ENCODE assay signal across 18 cellular contexts in the genomic region with DNA sequence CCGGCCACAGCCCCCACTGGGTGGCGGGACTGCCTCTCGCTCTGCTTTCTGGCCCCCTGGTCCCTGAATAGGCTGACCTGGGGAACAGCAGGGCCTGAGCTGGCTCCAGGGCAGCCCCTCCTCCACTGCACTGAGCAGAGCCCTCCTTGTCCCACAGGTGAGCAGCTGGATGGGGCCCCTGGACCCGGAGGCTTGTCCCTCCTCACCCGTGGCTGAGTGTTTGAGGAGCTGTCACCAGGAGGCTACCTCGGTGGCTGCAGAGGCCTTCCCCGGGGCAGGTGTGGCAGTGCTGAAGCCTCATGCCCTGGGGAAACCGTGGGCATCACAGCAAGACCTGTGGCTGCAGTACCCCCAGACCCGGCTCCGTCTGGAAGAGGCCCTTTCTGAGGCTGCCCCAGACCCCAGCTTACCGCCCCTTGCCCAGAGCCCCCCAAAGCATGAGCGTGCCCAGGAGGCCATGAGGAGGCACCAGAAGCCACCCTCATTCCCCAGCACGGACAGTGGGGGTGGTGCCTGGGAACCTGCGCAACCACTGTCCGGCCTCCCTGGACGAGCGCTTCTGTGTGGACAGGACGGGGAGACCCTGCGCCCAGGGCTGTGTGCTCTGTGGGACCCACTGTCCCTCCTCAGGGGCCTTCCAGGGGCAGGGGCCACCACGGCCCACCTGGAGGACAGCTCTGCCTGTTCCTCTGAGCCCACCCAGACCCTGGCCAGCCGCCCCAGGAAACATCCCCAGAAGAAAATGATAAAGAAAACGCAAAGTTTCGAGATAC. TPM values are rescaled to one million over a fixed set of nuclear protein-coding genes. Genes with fewer than 3 reads are reported as not detected.
"Had no signal": no experiment of that assay in that cellular context is flagged by ENCODE, and none has a peak within 500 bp of the region (broad histone marks: within the 10 kb centered on the region; RNA-seq: fewer than 3 reads in every experiment).

No MANE protein-coding gene starts in this region.

- H3K9me3 ChIP-seq: breast epithelium, esophagus muscularis mucosa, SK-N-SH had no signal

- H3K9ac ChIP-seq: SK-N-SH had no signal

- H3K36me3 Mint-ChIP-seq: activated naive CD4-positive, alpha-beta T cell treated with anti-CD3 and anti-CD28 coated beads, Interleukin-2, amount 50 U/mL, for 72 hours; immature natural killer cell had no signal

- ATAC-seq: activated naive CD4-positive, alpha-beta T cell treated with anti-CD3 and anti-CD28 coated beads, Interleukin-2, amount 50 U/mL, for 72 hours; activated T-helper 17 cell treated with anti-CD3 and anti-CD28 coated beads, Interleukin-2, amount 50 U/mL, for 72 hours; left colon had no signal

- DNase-seq: activated CD4-positive, alpha-beta T cell treated with anti-CD3 and anti-CD28 coated beads for 48 hours; amygdala; immature natural killer cell; SK-N-SH; substantia nigra; T-helper 1 cell; trophoblast cell had no signal

- H3K27ac Mint-ChIP-seq: activated naive CD4-positive, alpha-beta T cell treated with anti-CD3 and anti-CD28 coated beads, Interleukin-2, amount 50 U/mL, for 72 hours; activated T-helper 17 cell treated with anti-CD3 and anti-CD28 coated beads, Interleukin-2, amount 50 U/mL, for 72 hours; immature natural killer cell; memory B cell; nephron had no signal

- H3K4me1 Mint-ChIP-seq: activated T-helper 17 cell treated with anti-CD3 and anti-CD28 coated beads, Interleukin-2, amount 50 U/mL, for 72 hours; immature natural killer cell had no signal

- H3K4me2 ChIP-seq: SK-N-SH had no signal

- H3K4me3 Mint-ChIP-seq: activated T-helper 17 cell treated with anti-CD3 and anti-CD28 coated beads, Interleukin-2, amount 50 U/mL, for 72 hours; immature natural killer cell; memory B cell; nephron had no signal

- H3K4me3 ChIP-seq: breast epithelium, esophagus muscularis mucosa, skin epidermis had no signal

- H3K27ac ChIP-seq: breast epithelium, esophagus muscularis mucosa, skin epidermis, VCaP had no signal

- H3K4me1 ChIP-seq: breast epithelium, esophagus muscularis mucosa had no signal

- H3K27me3 ChIP-seq: breast epithelium had no signal

- H3K36me3 ChIP-seq: breast epithelium, esophagus muscularis mucosa had no signal

- H3K9me3 Mint-ChIP-seq: activated naive CD4-positive, alpha-beta T cell treated with anti-CD3 and anti-CD28 coated beads, Interleukin-2, amount 50 U/mL, for 72 hours; activated T-helper 17 cell treated with anti-CD3 and anti-CD28 coated beads, Interleukin-2, amount 50 U/mL, for 72 hours; immature natural killer cell; memory B cell; nephron had no signal

RNA-seq across cellular contexts. Expression of a gene that starts 28.5 kb away (rescaled TPM):
- total RNA-seq: activated T-helper 17 cell treated with anti-CD3 and anti-CD28 coated beads, Interleukin-2, amount 50 U/mL, for 72 hours; esophagus muscularis mucosa; fibroblast of villous mesenchyme; left colon; osteocyte had no signal
- polyA plus RNA-seq: immature natural killer cell, SK-N-SH had no signal
